In the genomic region with DNA sequence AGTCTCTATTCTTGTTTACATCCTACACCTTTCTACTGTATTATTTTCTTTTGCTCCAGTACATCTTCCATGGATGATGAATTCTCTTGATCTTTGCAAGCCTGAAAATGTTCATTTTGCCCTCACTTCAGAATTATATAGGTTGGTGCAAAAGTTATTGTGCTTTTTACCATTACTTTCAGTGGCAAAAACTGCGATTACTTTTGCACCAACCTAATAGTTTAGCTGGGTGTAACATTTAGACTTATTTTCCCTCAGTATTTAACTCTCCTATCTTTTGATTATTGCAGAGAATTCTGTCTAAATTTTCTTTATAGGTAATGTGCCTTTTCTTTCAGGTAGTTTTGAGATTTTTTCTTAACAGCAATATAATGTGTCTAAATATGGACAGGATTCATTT, we compare ENCODE assay signal across 27 cellular contexts.
"Had no signal": no experiment of that assay in that cellular context is flagged by ENCODE, and none has a peak within 500 bp of the region (broad histone marks: within the 10 kb centered on the region; RNA-seq: fewer than 3 reads in every experiment).

No MANE protein-coding gene starts in this region.

- H3K4me1 ChIP-seq: colonic mucosa, esophagus muscularis mucosa, esophagus squamous epithelium, foreskin keratinocyte, gastrocnemius medialis, gastroesophageal sphincter, heart left ventricle, heart right ventricle had no signal

- H3K9me3 ChIP-seq: colonic mucosa, esophagus muscularis mucosa, esophagus squamous epithelium, gastrocnemius medialis, gastroesophageal sphincter, heart left ventricle, heart right ventricle had no signal

- H3K27ac Mint-ChIP-seq: dendritic cell treated with granulocyte-macrophage colony-stimulating factor and Interleukin-4, amounts not matched to agents 40 ng/mL and 50 ng/mL, for 4 days; effector memory CD8-positive, alpha-beta T cell; endodermal cell had no signal

- DNase-seq: colonic mucosa; cortex of kidney; dermis blood vessel endothelial cell; dorsolateral prefrontal cortex; effector CD4-positive, alpha-beta T cell; effector CD8-positive, alpha-beta T cell; effector memory CD4-positive, alpha-beta T cell; effector memory CD8-positive, alpha-beta T cell; endodermal cell; esophagus squamous epithelium; foreskin fibroblast; foreskin melanocyte; gastrocnemius medialis; glutamatergic neuron; head of caudate nucleus; heart left ventricle; heart right ventricle had no signal

- H3K36me3 ChIP-seq: colonic mucosa had no signal

- H3K4me3 ChIP-seq: colonic mucosa, coronary artery, dorsolateral prefrontal cortex, esophagus muscularis mucosa, esophagus squamous epithelium, gastrocnemius medialis, gastroesophageal sphincter, heart left ventricle, heart right ventricle had no signal

- H3K27me3 ChIP-seq: colonic mucosa, dorsolateral prefrontal cortex, esophagus muscularis mucosa, esophagus squamous epithelium, foreskin keratinocyte, gastrocnemius medialis, gastroesophageal sphincter, heart left ventricle, heart right ventricle had no signal

- H3K27ac ChIP-seq: colonic mucosa, coronary artery, dorsolateral prefrontal cortex, epithelial cell of prostate, esophagus muscularis mucosa, esophagus squamous epithelium, foreskin keratinocyte, gastrocnemius medialis, gastroesophageal sphincter, heart left ventricle, heart right ventricle had no signal

- H3K9me3 Mint-ChIP-seq: dendritic cell treated with granulocyte-macrophage colony-stimulating factor and Interleukin-4, amounts not matched to agents 40 ng/mL and 50 ng/mL, for 4 days; effector memory CD8-positive, alpha-beta T cell; endodermal cell had no signal

- FAIRE-seq: colon, endometrium, endothelial cell of umbilical vein, frontal cortex had no signal

- ATAC-seq: effector memory CD8-positive, alpha-beta T cell; foreskin keratinocyte; gastrocnemius medialis; gastroesophageal sphincter; heart left ventricle; heart right ventricle had no signal

- H3K27me3 Mint-ChIP-seq: dendritic cell treated with granulocyte-macrophage colony-stimulating factor and Interleukin-4, amounts not matched to agents 40 ng/mL and 50 ng/mL, for 4 days; effector memory CD8-positive, alpha-beta T cell had no signal

- H3K4me1 Mint-ChIP-seq: endodermal cell had no signal

- H3K4me3 Mint-ChIP-seq: dendritic cell treated with granulocyte-macrophage colony-stimulating factor and Interleukin-4, amounts not matched to agents 40 ng/mL and 50 ng/mL, for 4 days; effector memory CD8-positive, alpha-beta T cell; endodermal cell had no signal
